8 cellular contexts compared by ENCODE assay signal in the genomic region with DNA sequence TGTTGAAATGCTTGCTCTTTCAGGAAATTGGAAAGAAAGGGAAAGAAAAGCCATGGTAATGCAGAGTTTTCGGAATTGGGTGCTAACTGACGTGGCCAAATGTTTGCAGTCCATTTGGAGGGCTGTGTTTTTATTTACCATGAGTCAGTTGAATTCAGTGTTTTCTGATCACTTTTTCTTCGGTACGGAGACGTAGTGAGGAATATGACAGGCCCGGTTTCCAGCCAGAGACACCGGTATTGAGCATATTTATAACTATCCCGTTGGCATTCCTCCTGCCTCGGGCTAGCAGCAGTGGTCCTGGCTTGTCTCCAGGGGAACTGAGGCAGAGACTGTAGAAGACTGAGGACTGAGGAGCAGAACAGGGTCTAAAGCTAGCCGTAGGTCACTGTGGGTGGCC. TPM values are rescaled to one million over a fixed set of nuclear protein-coding genes. Genes with fewer than 3 reads are reported as not detected.
DNase-seq lines count a peak whose midpoint lies in the region; ATAC-seq and TF ChIP-seq lines count a peak whose summit lies in the region.

No MANE protein-coding gene starts in this region.

- H2AFZ ChIP-seq in OCI-LY7 (ENCODE audit: low read length) = no peak overlapping the region; the same call in 1 of the 2 replicates

- H3K4me3 Mint-ChIP-seq in Caco-2 (ENCODE audit: unreplicated experiment) = peak overlapping the region; percentile 80

- H3K4me3 ChIP-seq in Caco-2 (ENCODE audit: low read depth, low read length) = peak overlapping the region; percentile 96
- peak overlapping the region; percentile 80 for H3K4me3 ChIP-seq in OCI-LY7 (ENCODE audit: low read depth, low read length, poor library complexity, severe bottlenecking)
- H3K4me3 ChIP-seq in endocrine pancreas (ENCODE audit: control insufficient read depth, insufficient read depth, low read length) = peak overlapping the region; percentile 94
- peak overlapping the region; percentile 66 to 76 for H3K4me3 ChIP-seq in neutrophil (ENCODE audit: low read depth in 1 of 2, low read length in 1 of 2)

- peak overlapping the region; percentile 44 for H3K9ac ChIP-seq in endocrine pancreas (ENCODE audit: control insufficient read depth, insufficient read depth, low read length)

- POLR2A ChIA-PET in Caco-2 (lab: Charles Lee) (no interaction called here), OCI-LY7 (lab: Charles Lee) (interaction anchor here (0.9 to 1.4 kb wide), 4 partner anchors 9 to 44 kb away, joined by 3 to 5 read pairs (median 4); no protein-coding TSS in a partner anchor), HEK293T (lab: Yijun Ruan, JAX) (interaction anchor here (1.0 kb wide), 1 partner anchor 742 kb away, joined by 3 read pairs; no protein-coding TSS in a partner anchor)

- no peak for TF ChIP-seq CTCF in Caco-2 (IDR thresholded peaks at IDR 0.05; ENCODE audit: insufficient read depth in 1 of 2, low read depth in 1 of 2, low read length in 1 of 2, severe bottlenecking in 1 of 2, unreplicated experiment in 1 of 2)
- TF ChIP-seq CTCF in OCI-LY7 (conservative IDR thresholded peaks at IDR 0.05; ENCODE audit: low read length) = no peak
- TF ChIP-seq CTCF in neutrophil (IDR thresholded peaks at IDR 0.05) = no peak

- H3K4me1 ChIP-seq in Caco-2 = no peaks in the 10 kb centered on the region
- peaks cover 16% of the 10 kb centered on the region for H3K4me1 ChIP-seq in OCI-LY7 (ENCODE audit: insufficient read depth, low read length, poor library complexity, severe bottlenecking)
- no peaks in the 10 kb centered on the region for H3K4me1 ChIP-seq in endocrine pancreas (ENCODE audit: control insufficient read depth, insufficient read depth, low read length)
- peaks cover 9 to 12% of the 10 kb centered on the region in 2 experiments for H3K4me1 ChIP-seq in neutrophil (ENCODE audit: control insufficient read depth in 1 of 2, insufficient read depth in 1 of 2, low read depth in 1 of 2, low read length in 1 of 2)

- BruUV-seq in Caco-2 (replicated peaks; lab: Mats Ljungman, UMichigan) (TSS peak; percentile 56), OCI-LY7 (replicated peaks; lab: Mats Ljungman, UMichigan) (no TSS peak)

- H3K27me3 ChIP-seq in Caco-2 (replicated peaks; ENCODE audit: control insufficient read depth, insufficient read depth, low read length) = no peaks in the 10 kb centered on the region
- no peaks in the 10 kb centered on the region for H3K27me3 ChIP-seq in endocrine pancreas (ENCODE audit: control insufficient read depth, insufficient read depth, low read length)
- H3K27me3 ChIP-seq in neutrophil = peaks cover 10% of the 10 kb centered on the region

- ATAC-seq in HG03442 (IDR thresholded peaks at IDR 0.05; ENCODE audit: unreplicated experiment) (no peak), GM21528 (IDR thresholded peaks at IDR 0.05; ENCODE audit: low FRiP score, unreplicated experiment) (no peak)

- 0 out of 2 replicates have a peak, but pooled peaks cover 4% of the 10 kb centered on the region for H4K20me1 ChIP-seq in OCI-LY7 (ENCODE audit: insufficient read depth, low read length)

- H3K36me3 Mint-ChIP-seq in Caco-2 (ENCODE audit: insufficient read depth, unreplicated experiment) = peaks cover 24% of the 10 kb centered on the region

- peaks cover 22% of the 10 kb centered on the region for H3K79me2 ChIP-seq in OCI-LY7 (ENCODE audit: insufficient read depth, low read depth, low read length)

- no peaks in the 10 kb centered on the region for H3K9me3 ChIP-seq in Caco-2
- H3K9me3 ChIP-seq in OCI-LY7 (ENCODE audit: low read length) = no peaks in the 10 kb centered on the region
- no peaks in the 10 kb centered on the region for H3K9me3 ChIP-seq in endocrine pancreas (ENCODE audit: control insufficient read depth, low read length)
- no peaks in the 10 kb centered on the region for H3K9me3 ChIP-seq in neutrophil

- H3K9me2 ChIP-seq in OCI-LY7 (ENCODE audit: insufficient read depth, low read length) = no peaks in the 10 kb centered on the region

- no peaks in the 10 kb centered on the region for H3K27me3 Mint-ChIP-seq in Caco-2 (ENCODE audit: insufficient read depth, unreplicated experiment)

- no peaks in the 10 kb centered on the region for H3K9me3 Mint-ChIP-seq in Caco-2 (ENCODE audit: unreplicated experiment)

- DNase-seq in Caco-2 (no peak), OCI-LY7 (ENCODE audit: low spot score) (no peak), NCI-H2171 (lab: John Stamatoyannopoulos, UW) (no peak), HEK293T (ENCODE audit: extremely low spot score) (no peak)

- CTCF ChIA-PET in Caco-2 (lab: Charles Lee) = no interaction called here
- CTCF ChIA-PET in OCI-LY7 (lab: Charles Lee; ENCODE audit: unreplicated experiment) = no interaction called here
- CTCF ChIA-PET in HEK293T (lab: Yijun Ruan, JAX) = no interaction called here

- intact Hi-C loops in Caco-2 (cut with micrococcal nuclease; ENCODE audit: unreplicated experiment) (no loop called here), OCI-LY7 (cut with micrococcal nuclease; ENCODE audit: unreplicated experiment) (loop anchor here (2.0 kb wide), 1 partner anchor 45 kb away; the partner anchor contains the start of gene UPF3A)

- peak overlapping the region; percentile 98 for H3K4me2 ChIP-seq in OCI-LY7 (ENCODE audit: low read length)

- H3K4me1 Mint-ChIP-seq in Caco-2 (ENCODE audit: low read depth, unreplicated experiment) = peaks cover 6% of the 10 kb centered on the region

- H3K27ac Mint-ChIP-seq in Caco-2 (ENCODE audit: unreplicated experiment) = peak overlapping the region; percentile 68

- H3K36me3 ChIP-seq in Caco-2 (ENCODE audit: control insufficient read depth, insufficient read depth, low read length) (peaks cover 1% of the 10 kb centered on the region; the same call in 1 of the 2 replicates), OCI-LY7 (ENCODE audit: insufficient read depth, low read length) (peaks cover 40% of the 10 kb centered on the region), endocrine pancreas (ENCODE audit: control insufficient read depth, insufficient read depth, low read length) (no peaks in the 10 kb centered on the region), neutrophil (peaks cover 38% of the 10 kb centered on the region)

- H3K27ac ChIP-seq in OCI-LY7 (ENCODE audit: low read depth, low read length, poor library complexity, severe bottlenecking) = peak overlapping the region; percentile 64
- no peak overlapping the region for H3K27ac ChIP-seq in neutrophil

TF ChIP-seq in HEK293T, 16 proteins besides CTCF, POLR2A, EP300 and RAD21:
- TF ChIP-seq NFRKB (IDR thresholded peaks at IDR 0.05) = no peak
- TF ChIP-seq ZNF384 (IDR thresholded peaks at IDR 0.05) = no peak

RNA-seq across cellular contexts. Expression of gene CDC16, which starts 1.0 kb away (rescaled TPM):
- total RNA-seq in Caco-2 (2022) = 80.5 and 80.8 TPM in 2 replicates
- 21.7 and 23.1 TPM in 2 replicates for total RNA-seq in OCI-LY7 (2014; rRNA removed; shearing (Covaris generic))
- 48.7 and 54.8 TPM in 2 replicates for total RNA-seq in OCI-LY7 (2022)

RNA-seq across cellular contexts. Expression of gene UPF3A, which starts 45.7 kb away (rescaled TPM):
- total RNA-seq in Caco-2 (2022) = 86.2 and 88.3 TPM in 2 replicates
- total RNA-seq in OCI-LY7 (2014; rRNA removed; shearing (Covaris generic)) = 26.2 and 27.8 TPM in 2 replicates
- total RNA-seq in OCI-LY7 (2022) = 55.4 and 62.8 TPM in 2 replicates

RNA-seq across cellular contexts. Expression of gene CFAP97D2, which starts 56.6 kb away (rescaled TPM):
- not detected in 2 replicates for total RNA-seq in Caco-2 (2022)
- total RNA-seq in OCI-LY7 (2014; rRNA removed; shearing (Covaris generic)) = not detected in 2 replicates
- total RNA-seq in OCI-LY7 (2022) = not detected in 2 replicates
